In the genomic region with DNA sequence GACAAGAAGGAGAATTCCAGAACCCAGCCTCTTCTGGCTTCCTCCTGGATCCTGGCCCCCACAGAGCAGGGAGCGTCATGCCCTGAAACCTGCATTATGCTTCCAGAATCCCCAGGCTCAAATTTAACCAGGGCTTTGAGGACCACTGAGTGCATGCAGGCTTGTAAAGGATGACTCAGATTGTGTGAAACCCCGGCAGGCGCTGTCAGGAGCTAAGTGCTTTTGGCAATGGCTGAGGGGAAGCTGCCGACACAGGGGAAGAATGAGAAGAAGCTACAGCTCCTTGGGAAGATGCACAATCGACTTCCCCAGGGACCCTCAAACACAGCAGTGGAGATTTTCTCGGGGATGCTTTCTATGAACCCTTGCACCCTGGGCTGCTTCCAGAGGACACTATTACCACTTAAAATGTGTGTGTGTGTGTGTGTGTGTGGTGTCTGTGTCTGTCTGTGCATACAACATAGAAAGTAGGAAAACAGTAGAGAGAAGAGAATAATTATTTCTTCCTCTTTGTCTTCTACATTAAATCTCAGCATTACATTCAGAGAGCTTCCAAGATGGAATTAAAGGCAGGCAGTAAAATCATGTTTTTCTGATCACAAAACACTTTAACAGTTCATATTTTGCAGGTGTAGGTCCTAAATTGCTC, we compare ENCODE assay signal across 10 cellular contexts.
DNase-seq lines count a peak whose midpoint lies in the region; ATAC-seq and TF ChIP-seq lines count a peak whose summit lies in the region.
"Had no signal": no experiment of that assay in that cellular context is flagged by ENCODE, and none has a peak within 500 bp of the region (broad histone marks: within the 10 kb centered on the region; RNA-seq: fewer than 3 reads in every experiment).

No MANE protein-coding gene starts in this region.

- TF ChIP-seq RAD21 in SK-N-SH (IDR thresholded peaks at IDR 0.05; ENCODE audit: low read length) = no peak

- CTCF ChIA-PET in SK-N-SH (lab: Yijun Ruan, JAX) = interaction anchor here (0.6 to 1.3 kb wide), 2 partner anchors 54 to 56 kb away, joined by 3 to 6 read pairs; no protein-coding TSS in a partner anchor

- H3K4me3 ChIP-seq in SK-N-SH (ENCODE audit: low read depth in 2 of 2, low read length in 1 of 2) (peak overlapping the region in 1 of 2 experiments; percentile 15; a peak in 2 of 4 replicates), left ventricle myocardium inferior (no peak overlapping the region), subcutaneous abdominal adipose tissue (ENCODE audit: low read depth in 1 of 5, low read length in 5 of 5) (no peak overlapping the region)
- H3K4me3 ChIP-seq: coronary artery had no signal

- peak overlapping the region; percentile 48 for H3K4me2 ChIP-seq in SK-N-SH

- DNase-seq in NK-92 treated with Interleukin-12 subunit alpha and Interleukin-12 subunit beta, amount 100 ng/mL, for 24 hours (lab: John Stamatoyannopoulos, UW) = peak; percentile 42
- DNase-seq in NK-92 (lab: John Stamatoyannopoulos, UW; ENCODE audit: unreplicated experiment) (no peak), SK-N-SH (no peak), left ventricle myocardium inferior (peak; percentile 28), DMS79 (lab: John Stamatoyannopoulos, UW) (no peak), NCI-H345 treated with DMSO at 0.1 percent for 48 hours (lab: John Stamatoyannopoulos, UW; ENCODE audit: unreplicated experiment) (no peak)
- DNase-seq: 8988T had no signal

- POLR2A ChIA-PET in SK-N-SH (lab: Yijun Ruan, JAX) = no interaction called here

- no peaks in the 10 kb centered on the region for H3K9me2 ChIP-seq in SK-N-SH

- intact Hi-C loops in left ventricle myocardium inferior (cut with micrococcal nuclease) = no loop called here

- H2AFZ ChIP-seq in SK-N-SH (ENCODE audit: low read depth) = peak overlapping the region; percentile 32; the same call in 1 of the 2 replicates

- peak overlapping the region; percentile 64 for H3K9ac ChIP-seq in SK-N-SH
- peak overlapping the region in 1 of 5 donors; percentile 26 for H3K9ac ChIP-seq in subcutaneous abdominal adipose tissue (ENCODE audit: low read length in 5 of 5)

- H4K20me1 ChIP-seq in SK-N-SH (ENCODE audit: insufficient read depth) = no peaks in the 10 kb centered on the region

- no peaks in the 10 kb centered on the region for H3K36me3 ChIP-seq in SK-N-SH (replicated peaks in 1 of 2; ENCODE audit: control insufficient read depth in 1 of 2, insufficient read depth in 2 of 2, low read length in 1 of 2)
- no peaks in the 10 kb centered on the region for H3K36me3 ChIP-seq in left ventricle myocardium inferior
- no peaks in the 10 kb centered on the region for H3K36me3 ChIP-seq in subcutaneous abdominal adipose tissue (ENCODE audit: control insufficient read depth in 5 of 5, insufficient read depth in 5 of 5, low read length in 5 of 5)

- WGBS in SK-N-SH (ENCODE audit: low lambda C conversion rate) = 2% methylated on average over 6 of the region's 6 CpGs

- TF ChIP-seq CTCF in SK-N-SH (IDR thresholded peaks at IDR 0.05) (no peak), left ventricle myocardium inferior (IDR thresholded peaks at IDR 0.05; ENCODE audit: borderline replicate concordance) (no peak)

- H3K9me3 ChIP-seq in SK-N-SH (no peaks in the 10 kb centered on the region), left ventricle myocardium inferior (replicated peaks) (no peaks in the 10 kb centered on the region), subcutaneous abdominal adipose tissue (ENCODE audit: control insufficient read depth in 5 of 5, low read length in 5 of 5) (no peaks in the 10 kb centered on the region)

- peaks cover 19 to 69% of the 10 kb centered on the region in 2 experiments for H3K4me1 ChIP-seq in SK-N-SH (ENCODE audit: control insufficient read depth in 1 of 2, insufficient read depth in 2 of 2, low read depth in 1 of 2, low read length in 1 of 2)
- peaks cover 16% of the 10 kb centered on the region for H3K4me1 ChIP-seq in left ventricle myocardium inferior
- H3K4me1 ChIP-seq in subcutaneous abdominal adipose tissue (ENCODE audit: control insufficient read depth in 5 of 5, insufficient read depth in 5 of 5, low read length in 5 of 5) = peaks cover 5 to 51% (median 41%) of the 10 kb centered on the region in 5 donors

- H3F3A ChIP-seq in SK-N-SH (replicated peaks; ENCODE audit: insufficient read depth) = peaks cover 50% of the 10 kb centered on the region

- ATAC-seq in GM21367 (IDR thresholded peaks at IDR 0.05; ENCODE audit: unreplicated experiment) = no peak

- peak in 1 of 2 experiments; percentile 74; a peak in 1 of 4 replicates for TF ChIP-seq EP300 in SK-N-SH (IDR thresholded peaks at IDR 0.05; ENCODE audit: borderline replicate concordance in 1 of 2, low read depth in 1 of 2, low read length in 1 of 2)

- H3K27ac ChIP-seq in SK-N-SH (ENCODE audit: low read depth in 2 of 2, low read length in 1 of 2) = peak overlapping the region; percentile 71 to 96
- H3K27ac ChIP-seq in left ventricle myocardium inferior (replicated peaks) = peak overlapping the region; percentile 21
- H3K27ac ChIP-seq in subcutaneous abdominal adipose tissue (ENCODE audit: low read depth, low read length) = peak overlapping the region; percentile 61

- H3K27me3 ChIP-seq in SK-N-SH (ENCODE audit: insufficient read depth) (no peaks in the 10 kb centered on the region), left ventricle myocardium inferior (ENCODE audit: low read depth) (peaks cover 34% of the 10 kb centered on the region), subcutaneous abdominal adipose tissue (ENCODE audit: control insufficient read depth in 5 of 5, insufficient read depth in 4 of 5, low read length in 5 of 5) (no peaks in the 10 kb centered on the region)

- no peaks in the 10 kb centered on the region for H3K79me2 ChIP-seq in SK-N-SH (ENCODE audit: insufficient read depth)

TF ChIP-seq in SK-N-SH, 30 proteins besides CTCF, POLR2A, EP300 and RAD21 (continues in another document):
- TF ChIP-seq REST (IDR thresholded peaks at IDR 0.05; ENCODE audit: low read depth, low read length) (peak; percentile 64; the same call in 1 of the 2 replicates), SMC3 (IDR thresholded peaks at IDR 0.05; ENCODE audit: low read depth, low read length) (peak; percentile 9; the same call in 1 of the 2 replicates), GATA2 (CRISPR knock-in tag; IDR thresholded peaks at IDR 0.05) (no peak), TEAD4 (IDR thresholded peaks at IDR 0.05; ENCODE audit: borderline replicate concordance, insufficient read depth) (peak; percentile 84), PBX3 (IDR thresholded peaks at IDR 0.05) (peak; percentile 83), TCF12 (IDR thresholded peaks at IDR 0.05) (peak; percentile 62; the same call in 1 of the 2 replicates), FOSL2 (IDR thresholded peaks at IDR 0.05; ENCODE audit: borderline replicate concordance, low read depth) (peak; percentile 95), IRF3 (IDR thresholded peaks at IDR 0.05; ENCODE audit: low read depth, low read length) (no peak), NFIC (IDR thresholded peaks at IDR 0.05; ENCODE audit: borderline replicate concordance) (peak; percentile 90), SIN3A (IDR thresholded peaks at IDR 0.05; ENCODE audit: borderline replicate concordance, low read depth, low read length) (peak; percentile 49; the same call in 1 of the 2 replicates)

Comparison
In these comparisons a context has a peak if more than half of its experiments do, and no peak if none do; other contexts are left out.
1. DNase-seq: peak in NK-92 treated with Interleukin-12 subunit alpha and Interleukin-12 subunit beta, amount 100 ng/mL, for 24 hours (single experiment) and left ventricle myocardium inferior (single experiment); none in NK-92 (single experiment), SK-N-SH (single experiment), DMS79 (single experiment) and NCI-H345 treated with DMSO at 0.1 percent for 48 hours (single experiment).
2. H3K27ac ChIP-seq: peak in every context shown above with its lines; median percentile 84 in SK-N-SH; 61 in subcutaneous abdominal adipose tissue; 21 in left ventricle myocardium inferior.